Comparison of ENCODE assay signal across 23 cellular contexts in the genomic region with DNA sequence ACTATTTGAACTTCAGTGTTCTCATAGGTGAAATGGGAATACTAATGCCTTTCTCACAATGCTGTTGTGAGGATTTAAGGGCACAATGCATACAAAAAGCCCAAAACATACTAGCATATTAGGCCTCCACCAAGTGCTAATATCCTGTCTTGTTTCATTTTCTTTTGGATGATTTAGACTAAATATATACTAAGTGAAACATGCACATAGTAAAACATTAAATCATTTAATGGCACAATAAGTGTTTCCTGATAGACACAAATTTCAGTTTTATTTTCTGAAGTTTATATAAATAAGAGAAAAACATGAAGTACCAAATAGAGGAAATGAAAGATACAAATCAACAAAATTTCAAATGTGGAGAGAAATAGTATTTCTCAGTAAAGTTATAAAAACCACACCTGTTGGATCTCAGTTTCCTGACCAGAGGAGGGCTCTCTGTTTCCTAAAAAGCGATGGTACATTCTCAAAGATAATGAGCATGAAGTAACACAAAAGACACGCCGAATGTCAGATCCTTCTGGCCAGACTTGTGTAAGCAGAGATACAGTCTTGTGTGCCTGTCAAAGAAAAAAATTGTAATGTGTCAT.
DNase-seq lines count a peak whose midpoint lies in the region; ATAC-seq and TF ChIP-seq lines count a peak whose summit lies in the region.
"Had no signal": no experiment of that assay in that cellular context is flagged by ENCODE, and none has a peak within 500 bp of the region (broad histone marks: within the 10 kb centered on the region; RNA-seq: fewer than 3 reads in every experiment).

No MANE protein-coding gene starts in this region.

- TF ChIP-seq CTCF in WERI-Rb-1 (IDR thresholded peaks at IDR 0.05; ENCODE audit: low read depth, low read length): no peak

- no peaks in the 10 kb centered on the region for H3K27me3 ChIP-seq in WERI-Rb-1 (ENCODE audit: insufficient read depth, low read depth, severe bottlenecking)
- H3K27me3 ChIP-seq: neutrophil had no signal

- H3K4me3 ChIP-seq in WERI-Rb-1 (ENCODE audit: low read depth, low read length): no peak overlapping the region

- H3K27ac ChIP-seq in WERI-Rb-1: no peak overlapping the region
- H3K27ac ChIP-seq: HL-60, neutrophil had no signal

- H3K36me3 ChIP-seq in WERI-Rb-1: no peaks in the 10 kb centered on the region
- H3K36me3 ChIP-seq: neutrophil had no signal

- no peaks in the 10 kb centered on the region for H3K9me3 ChIP-seq in WERI-Rb-1 (ENCODE audit: severe bottlenecking)
- H3K9me3 ChIP-seq: neutrophil had no signal

- DNase-seq in DMS114 treated with DMSO at 0.1 percent for 48 hours (lab: John Stamatoyannopoulos, UW; ENCODE audit: unreplicated experiment): no peak
- DNase-seq in COR-L47 (lab: John Stamatoyannopoulos, UW): no peak
- no peak for DNase-seq in NCI-H2171 (lab: John Stamatoyannopoulos, UW)
- DNase-seq in WERI-Rb-1: no peak
- DNase-seq: activated CD4-positive, alpha-beta T cell treated with anti-CD3 and anti-CD28 coated beads, Interleukin-2, amount 10 ng/mL, durations not matched to agents 24 days and 14 days; activated CD8-positive, alpha-beta memory T cell treated with anti-CD3 and anti-CD28 coated beads, Interleukin-2, amount 50 U/mL, for 4 hours; activated naive CD4-positive, alpha-beta T cell; anterior cingulate cortex; CD4-positive, alpha-beta T cell; cerebellar nuclear complex; effector CD8-positive, alpha-beta T cell; GOT3; IMR-90; left ventricle myocardium superior; NCI-H1694; NCI-H226; retina had no signal

- ATAC-seq in GM19025 (IDR thresholded peaks at IDR 0.05; ENCODE audit: low read depth, unreplicated experiment) (peak; percentile 60), GM21528 (IDR thresholded peaks at IDR 0.05; ENCODE audit: low FRiP score, unreplicated experiment) (peak; percentile 80), HG03025 (IDR thresholded peaks at IDR 0.05; ENCODE audit: low FRiP score, unreplicated experiment) (peak; percentile 72), HG03571 (IDR thresholded peaks at IDR 0.05; ENCODE audit: unreplicated experiment) (peak; percentile 58)
- ATAC-seq: left ventricle myocardium superior had no signal
